Comparison of ENCODE assay signal across 8 cellular contexts in genomic region chr19:47391510-47392223, GRCh38. TPM values are rescaled to one million over a fixed set of nuclear protein-coding genes. Genes with fewer than 3 reads are reported as not detected.
DNase-seq lines count a peak whose midpoint lies in the region; TF ChIP-seq lines count a peak whose summit lies in the region.

No MANE protein-coding gene starts in this region.

- peak; percentile 83 for DNase-seq in activated gamma-delta T cell treated with Interleukin-2 at 50 U/mL for 16 hours
- DNase-seq in activated gamma-delta T cell (lab: John Stamatoyannopoulos, UW) = no peak
- DNase-seq in NCI-H2171 (lab: John Stamatoyannopoulos, UW) = peak; percentile 30
- peak; percentile 64 to 81 (median 72) for DNase-seq in activated CD4-positive, CD25-positive, alpha-beta regulatory T cell (lab: John Stamatoyannopoulos, UW)
- peak in 55 of 61 donors; percentile 2 to 80 (median 44) for DNase-seq in caudate nucleus (lab: John Stamatoyannopoulos, UW)
- DNase-seq in kidney epithelial cell (ENCODE audit: low read depth) = peak; percentile 7
- DNase-seq in stimulated activated CD4-positive, alpha-beta T cell treated with anti-CD3 and anti-CD28 coated beads, Interleukin-2, amount 100 ng/mL, for 4 hours (ENCODE audit: low read depth) = peak; percentile 73
- DNase-seq in NCI-H128 (lab: John Stamatoyannopoulos, UW; ENCODE audit: unreplicated experiment) = no peak

- H3K27ac ChIP-seq in caudate nucleus (ENCODE audit: low read depth, low read length) = no peak overlapping the region

- peak; percentile 95 for TF ChIP-seq CTCF in kidney epithelial cell (IDR thresholded peaks at IDR 0.05; ENCODE audit: insufficient read depth, low read length, poor library complexity, severe bottlenecking)

- no peak overlapping the region for H3K4me3 ChIP-seq in kidney epithelial cell (ENCODE audit: low read depth, low read length)

- peaks cover 3% of the 10 kb centered on the region for H3K27me3 ChIP-seq in kidney epithelial cell (ENCODE audit: control insufficient read depth, insufficient read depth, low read length)

- H3K36me3 ChIP-seq in kidney epithelial cell (ENCODE audit: control insufficient read depth, insufficient read depth, low read length) = no peaks in the 10 kb centered on the region

RNA-seq across cellular contexts. Expression of gene MEIS3, which starts 27.7 kb away (rescaled TPM):
- total RNA-seq in kidney epithelial cell = 2.3 and 8.6 TPM in 2 replicates

RNA-seq across cellular contexts. Expression of gene DHX34, which starts 42.6 kb away (rescaled TPM):
- 18.1 and 27.1 TPM in 2 replicates for total RNA-seq in kidney epithelial cell

RNA-seq across cellular contexts. Expression of gene C5AR2, which starts 59.7 kb away (rescaled TPM):
- total RNA-seq in kidney epithelial cell = not detected in 2 replicates

Comparison
In these comparisons a context has a peak if more than half of its experiments do, and no peak if none do; other contexts are left out.
1. DNase-seq: peak in activated gamma-delta T cell treated with Interleukin-2 at 50 U/mL for 16 hours (single experiment), NCI-H2171 (single experiment), activated CD4-positive, CD25-positive, alpha-beta regulatory T cell (4 of 4), caudate nucleus (55 of 61), kidney epithelial cell (single experiment) and stimulated activated CD4-positive, alpha-beta T cell treated with anti-CD3 and anti-CD28 coated beads, Interleukin-2, amount 100 ng/mL, for 4 hours (single experiment); none in activated gamma-delta T cell (single experiment) and NCI-H128 (single experiment).